ENCODE assay signal across 8 cellular contexts in the genomic region with DNA sequence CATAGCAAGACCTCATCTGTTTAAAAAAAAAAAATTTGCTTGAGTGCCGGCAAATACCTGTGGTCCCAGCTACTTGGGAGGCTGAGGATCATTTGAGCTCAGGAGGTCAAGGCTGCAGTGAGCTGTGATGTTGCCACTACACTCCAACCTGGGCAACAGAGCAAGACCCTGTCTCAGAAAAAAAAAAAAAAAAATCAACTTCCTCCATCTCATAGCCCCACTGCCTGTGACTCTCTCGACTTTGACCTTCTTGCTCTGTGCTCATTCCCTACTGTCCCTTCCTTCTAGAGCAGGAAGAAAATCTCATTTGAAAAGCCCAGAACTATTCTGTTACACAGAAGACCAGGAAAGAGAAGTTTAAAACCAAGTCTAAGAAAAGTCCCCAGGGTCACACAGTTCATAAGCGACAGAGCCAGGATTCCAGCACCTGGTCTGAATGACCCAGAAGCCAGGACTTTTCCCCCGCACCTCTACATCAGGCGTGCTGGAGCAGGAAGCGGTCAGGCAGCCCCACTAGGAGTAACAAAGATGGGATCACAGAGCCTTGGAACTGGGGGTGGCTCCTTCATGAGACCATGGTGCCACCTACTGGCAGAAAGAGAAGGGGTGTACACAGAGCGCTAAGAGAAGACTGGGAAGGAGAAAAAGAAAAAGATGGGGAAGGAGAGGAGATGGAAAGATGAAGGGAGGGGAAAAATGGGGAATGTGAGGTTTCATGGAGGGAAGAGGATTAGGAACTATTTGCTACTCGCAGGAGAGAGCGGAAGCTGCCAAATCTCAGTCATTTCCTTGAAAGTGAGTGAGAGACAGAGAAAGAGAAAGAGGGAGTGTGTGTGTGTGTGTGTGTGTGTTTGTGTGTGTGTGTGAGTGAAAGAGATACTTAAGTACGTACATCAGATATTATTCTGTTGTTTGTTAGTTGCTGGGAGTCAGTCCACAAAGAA. TPM values are rescaled to one million over a fixed set of nuclear protein-coding genes. Genes with fewer than 3 reads are reported as not detected.
DNase-seq lines count a peak whose midpoint lies in the region; ATAC-seq and TF ChIP-seq lines count a peak whose summit lies in the region.

No MANE protein-coding gene starts in this region.

- H3K27ac ChIP-seq in BLaER1 treated with 17β-estradiol and CSF1 and Interleukin-3, amounts not matched to agents 10 nM and 100 nM, result peak overlapping the region in 1 of 11 experiments; percentile 11; a peak in 2 of 22 replicates
- no peak overlapping the region for H3K27ac ChIP-seq in right atrium auricular region

- H3K4me3 ChIP-seq in BLaER1 treated with 17β-estradiol and CSF1 and Interleukin-3, amounts not matched to agents 10 nM and 100 nM, result no peak overlapping the region
- H3K4me3 ChIP-seq in right atrium auricular region (no peak overlapping the region), retinal pigment epithelial cell (ENCODE audit: low read length) (no peak overlapping the region)

- ATAC-seq in GM21723 (IDR thresholded peaks at IDR 0.05; ENCODE audit: unreplicated experiment) (peak; percentile 63), T-cell (replicated peaks in 1 of 4) (peak; percentile 74 to 91 (median 80)), HG03469 (IDR thresholded peaks at IDR 0.05; ENCODE audit: unreplicated experiment) (no peak)

- H3K9me3 ChIP-seq in BLaER1 treated with 17β-estradiol and CSF1 and Interleukin-3, amounts not matched to agents 10 nM and 100 nM (replicated peaks in 1 of 11), result no peaks in the 10 kb centered on the region
- no peaks in the 10 kb centered on the region for H3K9me3 ChIP-seq in right atrium auricular region

- H3K9ac ChIP-seq in BLaER1 treated with 17β-estradiol and CSF1 and Interleukin-3, amounts not matched to agents 10 nM and 100 nM, result peak overlapping the region in 3 of 11 experiments; percentile 20 to 39 (median 27); a peak in 3 of 22 replicates

- H3K4me3 Mint-ChIP-seq in T-cell, result no peak overlapping the region

- H3K27me3 Mint-ChIP-seq in T-cell, result no peaks in the 10 kb centered on the region

- TF ChIP-seq CTCF in right atrium auricular region (IDR thresholded peaks at IDR 0.05), result peak; percentile 63 to 91
- peak; percentile 93 for TF ChIP-seq CTCF in retinal pigment epithelial cell (conservative IDR thresholded peaks at IDR 0.05; ENCODE audit: low read depth, low read length)

- no peak overlapping the region for H3K27ac Mint-ChIP-seq in T-cell

- H3K27me3 ChIP-seq in BLaER1 treated with 17β-estradiol and CSF1 and Interleukin-3, amounts not matched to agents 10 nM and 100 nM, result no peaks in the 10 kb centered on the region
- H3K27me3 ChIP-seq in right atrium auricular region, result no peaks in the 10 kb centered on the region

- CTCF ChIA-PET in T-cell (lab: Charles Lee), result interaction anchor here in 1 of 2 donors (0.6 to 1.7 kb wide), 3 partner anchors 75 to 143 kb away, joined by 3 to 5 read pairs (median 4); no protein-coding TSS in a partner anchor

- H3K36me3 ChIP-seq in BLaER1 treated with 17β-estradiol and CSF1 and Interleukin-3, amounts not matched to agents 10 nM and 100 nM, result no peaks in the 10 kb centered on the region
- no peaks in the 10 kb centered on the region for H3K36me3 ChIP-seq in right atrium auricular region

- H4K20me1 ChIP-seq in BLaER1 treated with 17β-estradiol and CSF1 and Interleukin-3, amounts not matched to agents 10 nM and 100 nM, result no peaks in the 10 kb centered on the region; a peak in 2 of 22 replicates

- H3K4me1 Mint-ChIP-seq in T-cell, result peaks cover 0 to 7% (median 0%) of the 10 kb centered on the region in 3 donors

- DNase-seq in NCI-H146 treated with DMSO at 0.1 percent for 48 hours (lab: John Stamatoyannopoulos, UW; ENCODE audit: unreplicated experiment) (peak; percentile 61), T-cell (peak in 32 of 34 experiments; percentile 22 to 67 (median 52)), anterior cingulate cortex (lab: John Stamatoyannopoulos, UW) (peak in 54 of 58 donors; percentile 14 to 92 (median 62)), right atrium auricular region (ENCODE audit: low spot score) (peak; percentile 85), retinal pigment epithelial cell (ENCODE audit: low read depth) (no peak)

- H3K9me3 Mint-ChIP-seq in T-cell, result no peaks in the 10 kb centered on the region

- POLR2A ChIA-PET in T-cell (lab: Charles Lee), result no interaction called here

- H3K36me3 Mint-ChIP-seq in T-cell, result no peaks in the 10 kb centered on the region

- H3K4me1 ChIP-seq in BLaER1 treated with 17β-estradiol and CSF1 and Interleukin-3, amounts not matched to agents 10 nM and 100 nM, result peaks cover 22 to 58% (median 29%) of the 10 kb centered on the region in 10 experiments
- peaks cover 0 to 70% of the 10 kb centered on the region in 2 donors for H3K4me1 ChIP-seq in right atrium auricular region

- H3K4me2 ChIP-seq in BLaER1 treated with 17β-estradiol and CSF1 and Interleukin-3, amounts not matched to agents 10 nM and 100 nM, result peak overlapping the region in 9 of 11 experiments; percentile 5 to 76 (median 47); a peak in 14 of 22 replicates

RNA-seq across cellular contexts. Expression of a gene that starts 3.1 kb away (rescaled TPM):
- total RNA-seq in T-cell (not detected), right atrium auricular region (not detected)

RNA-seq across cellular contexts. Expression of a gene that starts 4.5 kb away (rescaled TPM):
- total RNA-seq in T-cell (under 1 TPM in 2 of 5 donors, not detected in 3; 0.53 to 0.54 TPM), right atrium auricular region (1 to 10 TPM; 2.0 to 2.3 TPM)

RNA-seq across cellular contexts. Expression of a gene that starts 18.8 kb away (rescaled TPM):
- 10 to 100 TPM; 38.0 to 49.6 (median 42.2) TPM for total RNA-seq in T-cell
- 10 to 100 TPM; 57.0 to 87.8 TPM for total RNA-seq in right atrium auricular region

RNA-seq across cellular contexts. Expression of a gene that starts 23.7 kb away (rescaled TPM):
- total RNA-seq in T-cell (under 1 TPM in 4 of 5 donors, not detected in 1; 0.13 to 0.82 (median 0.23) TPM), right atrium auricular region (1 to 10 TPM; 4.1 to 9.1 TPM)

RNA-seq across cellular contexts. Expression of a gene that starts 47.0 kb away (rescaled TPM):
- 1 to 10 TPM in 3 of 5 donors, under 1 TPM in 2; 0.65 to 2.3 (median 1.1) TPM for total RNA-seq in T-cell
- total RNA-seq in right atrium auricular region, result 10 to 100 TPM; 24.3 to 35.3 TPM
